15 cellular contexts compared by ENCODE assay signal in the genomic region with DNA sequence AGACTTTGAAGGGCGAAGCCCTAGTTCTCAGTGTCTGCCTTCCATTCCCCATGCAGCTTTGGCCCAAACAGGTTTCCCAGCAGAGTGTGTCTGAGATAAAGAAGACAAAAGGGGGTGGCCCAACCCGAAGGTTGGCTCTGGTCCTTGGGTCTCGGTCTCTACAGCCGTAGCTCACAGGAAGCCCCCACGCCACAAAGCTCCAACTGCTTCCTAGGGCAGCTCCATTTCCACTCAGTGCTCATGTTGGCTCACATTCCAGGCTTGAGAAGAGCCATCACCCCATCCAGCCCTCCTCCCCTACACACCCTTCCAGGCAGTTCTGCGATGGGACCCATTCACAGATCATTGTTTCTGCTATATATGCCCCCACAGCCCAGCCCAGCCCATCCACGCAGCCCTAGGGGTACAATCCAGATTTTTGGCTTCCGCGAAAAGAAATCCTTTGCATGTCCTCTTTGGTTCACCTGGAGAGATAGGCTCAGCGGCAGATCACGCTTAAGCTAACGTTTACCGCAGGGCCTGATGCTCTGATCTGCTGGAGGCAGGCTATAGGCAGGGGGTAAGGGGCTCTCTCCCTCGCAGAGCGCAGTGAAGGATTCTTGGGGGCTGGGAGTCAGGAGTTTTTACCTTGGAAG. TPM values are rescaled to one million over a fixed set of nuclear protein-coding genes. Genes with fewer than 3 reads are reported as not detected.
DNase-seq lines count a peak whose midpoint lies in the region; ATAC-seq and TF ChIP-seq lines count a peak whose summit lies in the region.
"Had no signal": no experiment of that assay in that cellular context is flagged by ENCODE, and none has a peak within 500 bp of the region (broad histone marks: within the 10 kb centered on the region; RNA-seq: fewer than 3 reads in every experiment).

No MANE protein-coding gene starts in this region.

- H3K9me3 Mint-ChIP-seq in activated B cell treated with CpG ODN at 0.5 μM for 24 hours: no peaks in the 10 kb centered on the region

- H2AK5ac ChIP-seq in mesendoderm (ENCODE audit: low read length): no peak overlapping the region

- POLR2A ChIA-PET in activated B cell treated with CpG ODN at 0.5 μM for 24 hours (lab: Charles Lee): interaction anchor here (1.3 kb wide), 1 partner anchor 20 kb away, joined by 3 read pairs; no protein-coding TSS in a partner anchor

- H3K27me3 ChIP-seq in muscle layer of colon (ENCODE audit: control insufficient read depth in 1 of 2, insufficient read depth in 2 of 2, low read length in 2 of 2) (peaks cover 5 to 12% of the 10 kb centered on the region in 2 donors), tibial artery (peaks cover 0 to 91% of the 10 kb centered on the region in 2 donors), mesendoderm (ENCODE audit: insufficient read depth, low read length, poor library complexity) (peaks cover 76% of the 10 kb centered on the region)

- no peaks in the 10 kb centered on the region for H3K79me2 ChIP-seq in mesendoderm (ENCODE audit: control insufficient read depth, insufficient read depth, low read length)

- H2BK120ac ChIP-seq in mesendoderm (ENCODE audit: low read depth, low read length): no peak overlapping the region

- ATAC-seq in activated B cell treated with CpG ODN at 0.5 μM for 24 hours (ENCODE audit: low read depth) (no peak), HG03565 (IDR thresholded peaks at IDR 0.05; ENCODE audit: unreplicated experiment) (no peak)
- ATAC-seq: K562 had no signal

- H2BK5ac ChIP-seq in mesendoderm (ENCODE audit: low read length): no peak overlapping the region

- H3K4me3 Mint-ChIP-seq in activated B cell treated with CpG ODN at 0.5 μM for 24 hours: no peak overlapping the region

- peaks cover 73% of the 10 kb centered on the region for H3K27me3 Mint-ChIP-seq in activated B cell treated with CpG ODN at 0.5 μM for 24 hours

- intact Hi-C loops in activated B cell treated with CpG ODN at 0.5 μM for 24 hours (cut with micrococcal nuclease): loop anchor here (10.0 kb wide), 2 partner anchors 1084 to 1764 kb away; a partner anchor contains a TSS
- intact Hi-C loops in tibial artery (cut with DNase I; ENCODE audit: low total_unique reads): loop anchor here (10.0 kb wide), 2 partner anchors 734 to 904 kb away; no protein-coding TSS in a partner anchor

- H3K79me1 ChIP-seq in mesendoderm (ENCODE audit: low read length): no peaks in the 10 kb centered on the region

- TF ChIP-seq CTCF in activated B cell treated with CpG ODN at 0.5 μM for 24 hours (IDR thresholded peaks at IDR 0.05) (no peak), tibial artery (IDR thresholded peaks at IDR 0.05) (no peak)

- H3K9ac ChIP-seq in muscle layer of colon (ENCODE audit: low read length): peak overlapping the region; percentile 94
- H3K9ac ChIP-seq in mesendoderm (ENCODE audit: low read length): no peak overlapping the region

- H3K27ac Mint-ChIP-seq in activated B cell treated with CpG ODN at 0.5 μM for 24 hours: no peak overlapping the region

- DNase-seq in activated effector memory CD4-positive, alpha-beta T cell treated with anti-CD3 and anti-CD28 coated beads, Interleukin-2, amount 50 U/mL, for 16 hours: peak; percentile 57
- no peak for DNase-seq in activated effector memory CD4-positive, alpha-beta T cell treated with Interleukin-2 at 50 U/mL for 16 hours
- DNase-seq in activated B cell treated with CpG ODN at 0.5 μM for 24 hours (peak; percentile 12), tibial artery (peak; percentile 16 to 58), mesendoderm (no peak)
- no peak for DNase-seq in stimulated activated CD4-positive, alpha-beta T cell treated with anti-CD3 and anti-CD28 coated beads, Interleukin-15, amount 100 ng/mL, for 24 hours
- DNase-seq: activated CD4-positive, alpha-beta T cell treated with anti-CD3 and anti-CD28 coated beads for 48 hours; lower lobe of right lung; NCI-H510A; SW 1271 had no signal

- peaks cover 34% of the 10 kb centered on the region for H3K4me1 Mint-ChIP-seq in activated B cell treated with CpG ODN at 0.5 μM for 24 hours

- peaks cover 26% of the 10 kb centered on the region for H3K4me1 ChIP-seq in muscle layer of colon (ENCODE audit: insufficient read depth, low read length)
- peaks cover 0 to 13% (median 8%) of the 10 kb centered on the region in 4 donors for H3K4me1 ChIP-seq in tibial artery
- no peaks in the 10 kb centered on the region for H3K4me1 ChIP-seq in mesendoderm (ENCODE audit: control insufficient read depth, low read depth, low read length)

- no peak overlapping the region for H3K4me2 ChIP-seq in mesendoderm (ENCODE audit: low read length)

- H3K18ac ChIP-seq in mesendoderm (ENCODE audit: low read length): no peak overlapping the region

- H3K36me3 Mint-ChIP-seq in activated B cell treated with CpG ODN at 0.5 μM for 24 hours (ENCODE audit: low read depth): no peaks in the 10 kb centered on the region

- H3K9me3 ChIP-seq in muscle layer of colon (ENCODE audit: low read length): no peaks in the 10 kb centered on the region
- H3K9me3 ChIP-seq in tibial artery: no peaks in the 10 kb centered on the region
- H3K9me3 ChIP-seq: lower lobe of right lung, tibial nerve had no signal

- no peak overlapping the region for H4K5ac ChIP-seq in mesendoderm (ENCODE audit: low read length)

- no peak overlapping the region for H3K56ac ChIP-seq in mesendoderm (ENCODE audit: low read length)

- no peak overlapping the region for H2BK15ac ChIP-seq in mesendoderm (replicated peaks; ENCODE audit: low read depth)

- peak overlapping the region; percentile 75 to 92 for H3K4me3 ChIP-seq in muscle layer of colon (ENCODE audit: low read depth in 1 of 2, low read length in 2 of 2)
- no peak overlapping the region for H3K4me3 ChIP-seq in tibial artery
- no peak overlapping the region for H3K4me3 ChIP-seq in mesendoderm (ENCODE audit: low read length)
- H3K4me3 ChIP-seq: K562, lower lobe of right lung had no signal

- WGBS in mesendoderm (ENCODE audit: extremely low coverage, insufficient coverage, low lambda C conversion rate): no CpG with 5 or more reads among the region's 15 CpGs

- H3K36me3 ChIP-seq in muscle layer of colon (ENCODE audit: insufficient read depth, low read length): no peaks in the 10 kb centered on the region
- H3K36me3 ChIP-seq in tibial artery: no peaks in the 10 kb centered on the region
- no peaks in the 10 kb centered on the region for H3K36me3 ChIP-seq in mesendoderm (ENCODE audit: control insufficient read depth, insufficient read depth, low read length)
- H3K36me3 ChIP-seq: lower lobe of right lung, tibial nerve had no signal

- no peak overlapping the region for H4K8ac ChIP-seq in mesendoderm (ENCODE audit: low read depth, low read length)

- CTCF ChIA-PET in activated B cell treated with CpG ODN at 0.5 μM for 24 hours (lab: Charles Lee): interaction anchor here (1.2 to 1.9 kb wide), 2 partner anchors 12 to 41 kb away, joined by 5 to 6 read pairs; no protein-coding TSS in a partner anchor

- H3K4ac ChIP-seq in mesendoderm (ENCODE audit: low read depth, low read length): no peak overlapping the region

- H3K27ac ChIP-seq in muscle layer of colon (ENCODE audit: low read depth, low read length) (peak overlapping the region; percentile 97), tibial artery (no peak overlapping the region), mesendoderm (ENCODE audit: low read depth, low read length) (no peak overlapping the region)
- H3K27ac ChIP-seq: lower lobe of right lung had no signal

- no peak overlapping the region for H3K23ac ChIP-seq in mesendoderm (ENCODE audit: low read length)

RNA-seq across cellular contexts. Expression of a gene that starts 6.2 kb away (rescaled TPM):
- not detected in 2 replicates for total RNA-seq in activated B cell treated with CpG ODN at 0.5 μM for 24 hours
- not detected for polyA plus RNA-seq in mesendoderm (2013, experiment 1 of 2)
- polyA plus RNA-seq in mesendoderm (2013, experiment 2 of 2): not detected
- total RNA-seq: K562, lower lobe of right lung had no signal
- polyA plus RNA-seq: K562 had no signal

RNA-seq across cellular contexts. Expression of a gene that starts 8.7 kb away (rescaled TPM):
- not detected in 2 replicates for total RNA-seq in activated B cell treated with CpG ODN at 0.5 μM for 24 hours
- polyA plus RNA-seq in mesendoderm (2013, experiment 1 of 2): 0.04 TPM
- polyA plus RNA-seq in mesendoderm (2013, experiment 2 of 2): 0.06 TPM
- total RNA-seq: epithelial cell of proximal tubule, K562, lower lobe of right lung had no signal
- polyA plus RNA-seq: K562 had no signal

RNA-seq across cellular contexts. Expression of a gene that starts 17.1 kb away (rescaled TPM):
- 0.24 TPM in 1 of 2 replicates, not detected in the other for total RNA-seq in activated B cell treated with CpG ODN at 0.5 μM for 24 hours
- not detected for polyA plus RNA-seq in mesendoderm (2013, experiment 1 of 2)
- not detected for polyA plus RNA-seq in mesendoderm (2013, experiment 2 of 2)
- total RNA-seq: K562 had no signal
- polyA plus RNA-seq: K562 had no signal

RNA-seq across cellular contexts. Expression of a gene that starts 25.9 kb away (rescaled TPM):
- total RNA-seq in activated B cell treated with CpG ODN at 0.5 μM for 24 hours: not detected in 2 replicates
- not detected for polyA plus RNA-seq in mesendoderm (2013, experiment 1 of 2)
- not detected for polyA plus RNA-seq in mesendoderm (2013, experiment 2 of 2)
- total RNA-seq: K562 had no signal
- polyA plus RNA-seq: K562 had no signal

RNA-seq across cellular contexts. Expression of a gene that starts 34.7 kb away (rescaled TPM):
- total RNA-seq in activated B cell treated with CpG ODN at 0.5 μM for 24 hours: not detected in 2 replicates
- polyA plus RNA-seq in mesendoderm (2013, experiment 1 of 2): 0.01 TPM
- not detected for polyA plus RNA-seq in mesendoderm (2013, experiment 2 of 2)
- total RNA-seq: K562 had no signal
- polyA plus RNA-seq: K562 had no signal

Comparison
In these comparisons a context has a peak if more than half of its experiments do, and no peak if none do; other contexts are left out.
1. DNase-seq: peak in activated effector memory CD4-positive, alpha-beta T cell treated with anti-CD3 and anti-CD28 coated beads, Interleukin-2, amount 50 U/mL, for 16 hours (single experiment), activated B cell treated with CpG ODN at 0.5 μM for 24 hours (single experiment) and tibial artery (2 of 2); none in activated effector memory CD4-positive, alpha-beta T cell treated with Interleukin-2 at 50 U/mL for 16 hours (single experiment), stimulated activated CD4-positive, alpha-beta T cell treated with anti-CD3 and anti-CD28 coated beads, Interleukin-15, amount 100 ng/mL, for 24 hours (single experiment) and mesendoderm (single experiment).
2. H3K4me3 ChIP-seq: peak in muscle layer of colon (2 of 2); none in tibial artery (0 of 2) and mesendoderm (single experiment).